In genomic region chr3:70729845-70730244, GRCh38 we compare ENCODE assay signal across 23 cellular contexts.
"Had no signal": no experiment of that assay in that cellular context is flagged by ENCODE, and none has a peak within 500 bp of the region (broad histone marks: within the 10 kb centered on the region; RNA-seq: fewer than 3 reads in every experiment).

No MANE protein-coding gene starts in this region.

- H3K9me3 Mint-ChIP-seq: activated naive CD8-positive, alpha-beta T cell treated with anti-CD3 and anti-CD28 coated beads for 36 hours had no signal

- H3K27ac ChIP-seq: gastroesophageal sphincter, prostate gland, spleen, thoracic aorta, upper lobe of left lung had no signal

- H3K27ac Mint-ChIP-seq: activated B cell treated with CpG ODN at 0.5 μM for 24 hours; activated CD4-positive, alpha-beta T cell treated with anti-CD3 and anti-CD28 coated beads for 36 hours; activated naive CD8-positive, alpha-beta T cell treated with anti-CD3 and anti-CD28 coated beads for 36 hours; naive thymus-derived CD4-positive, alpha-beta T cell; T-helper 17 cell had no signal

- DNase-seq: activated B cell treated with CpG ODN at 0.5 μM for 24 hours; activated CD4-positive, alpha-beta T cell treated with anti-CD3 and anti-CD28 coated beads for 36 hours; activated CD4-positive, alpha-beta T cell treated with anti-CD3 and anti-CD28 coated beads, Interleukin-2, amount 50 U/mL, for 48 hours; activated CD8-positive, alpha-beta memory T cell treated with anti-CD3 and anti-CD28 coated beads, Interleukin-2, amount 50 U/mL, for 48 hours; activated naive CD4-positive, alpha-beta T cell treated with Interleukin-2 at 50 U/mL for 16 hours; activated naive CD8-positive, alpha-beta T cell treated with anti-CD3 and anti-CD28 coated beads for 36 hours; activated T-cell treated with anti-CD3 and anti-CD28 coated beads, Interleukin-2, amount 50 U/mL, for 4 hours; amniotic stem cell; cortex of kidney; head of caudate nucleus; left colon; mesendoderm; naive thymus-derived CD4-positive, alpha-beta T cell; spleen; stimulated activated CD4-positive, alpha-beta T cell treated with anti-CD3 and anti-CD28 coated beads, Interleukin-4, amount 100 ng/mL, for 24 hours; stimulated activated naive CD4-positive, alpha-beta T cell treated with Interleukin-2 at 50 U/mL for 16 hours; SW 1271; T-helper 17 cell; upper lobe of left lung had no signal

- H3K36me3 Mint-ChIP-seq: activated naive CD8-positive, alpha-beta T cell treated with anti-CD3 and anti-CD28 coated beads for 36 hours had no signal

- H3K4me3 Mint-ChIP-seq: activated B cell treated with CpG ODN at 0.5 μM for 24 hours; activated CD4-positive, alpha-beta T cell treated with anti-CD3 and anti-CD28 coated beads for 36 hours; activated naive CD8-positive, alpha-beta T cell treated with anti-CD3 and anti-CD28 coated beads for 36 hours; activated T-cell treated with anti-CD3 and anti-CD28 coated beads, Interleukin-2, amount 50 U/mL, for 4 hours; naive thymus-derived CD4-positive, alpha-beta T cell; neural crest cell; T-helper 17 cell had no signal

- H3K4me1 Mint-ChIP-seq: activated B cell treated with CpG ODN at 0.5 μM for 24 hours; activated CD4-positive, alpha-beta T cell treated with anti-CD3 and anti-CD28 coated beads for 36 hours; activated naive CD8-positive, alpha-beta T cell treated with anti-CD3 and anti-CD28 coated beads for 36 hours; naive thymus-derived CD4-positive, alpha-beta T cell; neural crest cell; T-helper 17 cell had no signal

- ATAC-seq: activated CD4-positive, alpha-beta T cell treated with anti-CD3 and anti-CD28 coated beads for 36 hours; activated T-cell treated with anti-CD3 and anti-CD28 coated beads, Interleukin-2, amount 50 U/mL, for 4 hours; gastroesophageal sphincter; left colon; naive thymus-derived CD4-positive, alpha-beta T cell; T-helper 17 cell had no signal

- H3K4me3 ChIP-seq: gastroesophageal sphincter, prostate gland, spleen, thoracic aorta, upper lobe of left lung had no signal

- H3K9me3 ChIP-seq: gastroesophageal sphincter, prostate gland, spleen, thoracic aorta, upper lobe of left lung had no signal

- H3K27me3 ChIP-seq: gastroesophageal sphincter, spleen, upper lobe of left lung had no signal
